Comparison of ENCODE assay signal across 8 cellular contexts in genomic region chr11:66510990-66511339, GRCh38. TPM values are rescaled to one million over a fixed set of nuclear protein-coding genes. Genes with fewer than 3 reads are reported as not detected.
DNase-seq lines count a peak whose midpoint lies in the region; ATAC-seq and TF ChIP-seq lines count a peak whose summit lies in the region.

No MANE protein-coding gene starts in this region.

- no peaks in the 10 kb centered on the region for H3K27me3 ChIP-seq in SU-DHL-6 (ENCODE audit: low read length)
- H3K27me3 ChIP-seq in foreskin keratinocyte: no peaks in the 10 kb centered on the region
- H3K27me3 ChIP-seq in sigmoid colon: no peaks in the 10 kb centered on the region

- H3K4me2 ChIP-seq in SU-DHL-6 (ENCODE audit: low read depth, low read length, poor library complexity, severe bottlenecking): peak overlapping the region; percentile 61

- H3K79me2 ChIP-seq in SU-DHL-6 (ENCODE audit: insufficient read depth, low read length): no peaks in the 10 kb centered on the region

- peak overlapping the region; percentile 81 for H3K4me3 ChIP-seq in GM12864 (ENCODE audit: low read depth, low read length)
- H3K4me3 ChIP-seq in SU-DHL-6 (ENCODE audit: insufficient read depth, low read length, poor library complexity, severe bottlenecking): peak overlapping the region; percentile 53
- H3K4me3 ChIP-seq in sigmoid colon: peak overlapping the region; percentile 67 to 89 (median 82)

- H3K4me1 ChIP-seq in foreskin keratinocyte: peaks cover 6% of the 10 kb centered on the region
- peaks cover 0 to 20% (median 11%) of the 10 kb centered on the region in 4 donors for H3K4me1 ChIP-seq in sigmoid colon

- no peak for TF ChIP-seq CTCF in GM12864 (IDR thresholded peaks at IDR 0.05; ENCODE audit: low read depth, low read length, missing control alignments)
- TF ChIP-seq CTCF in SU-DHL-6 (IDR thresholded peaks at IDR 0.05; ENCODE audit: insufficient read depth, low read length, poor library complexity, severe bottlenecking): no peak
- no peak for TF ChIP-seq CTCF in foreskin keratinocyte (conservative IDR thresholded peaks at IDR 0.05)
- TF ChIP-seq CTCF in sigmoid colon (IDR thresholded peaks at IDR 0.05): no peak

- 7 to 12% methylated on average over 5 of the region's 5 CpGs for WGBS in sigmoid colon, 2 donors

- H2AFZ ChIP-seq in SU-DHL-6 (ENCODE audit: low read depth, low read length, severe bottlenecking): no peak overlapping the region

- ATAC-seq in foreskin keratinocyte: peak; percentile 26

- TF ChIP-seq POLR2A in sigmoid colon (IDR thresholded peaks at IDR 0.05): no peak

- no peaks in the 10 kb centered on the region for H3F3A ChIP-seq in SU-DHL-6 (ENCODE audit: insufficient read depth)

- H3K36me3 ChIP-seq in SU-DHL-6 (ENCODE audit: low read length): no peaks in the 10 kb centered on the region
- H3K36me3 ChIP-seq in sigmoid colon: peaks cover 0 to 33% (median 0%) of the 10 kb centered on the region in 4 donors

- peak overlapping the region; percentile 27; the same call in 1 of the 2 replicates for H3K9ac ChIP-seq in SU-DHL-6 (ENCODE audit: low read length)

- no peak for TF ChIP-seq EP300 in sigmoid colon (IDR thresholded peaks at IDR 0.05)

- H3K27ac ChIP-seq in SU-DHL-6 (ENCODE audit: low read depth, low read length) (no peak overlapping the region), foreskin keratinocyte (peak overlapping the region; percentile 1), sigmoid colon (peak overlapping the region; percentile 58 to 74 (median 72)), caudate nucleus (ENCODE audit: low read depth, low read length) (no peak overlapping the region)

- no peak for DNase-seq in GM12864 (ENCODE audit: low read depth)
- no peak for DNase-seq in foreskin keratinocyte
- DNase-seq in sigmoid colon: no peak
- DNase-seq in NCI-H2171 treated with DMSO at 0.1 percent for 48 hours (lab: John Stamatoyannopoulos, UW): no peak
- no peak for DNase-seq in NCI-H2107 treated with DMSO at 0.1 percent for 48 hours (lab: John Stamatoyannopoulos, UW; ENCODE audit: unreplicated experiment)
- DNase-seq in NCI-H510A (lab: John Stamatoyannopoulos, UW): no peak
- DNase-seq in caudate nucleus (lab: John Stamatoyannopoulos, UW): no peak

- H3K9me3 ChIP-seq in SU-DHL-6 (ENCODE audit: insufficient read depth, low read length) (no peaks in the 10 kb centered on the region), sigmoid colon (no peaks in the 10 kb centered on the region)

- intact Hi-C loops in sigmoid colon (cut with DNase I): loop anchor here (1.0 kb wide), 1 partner anchor 167 kb away; no protein-coding TSS in a partner anchor

- H4K20me1 ChIP-seq in SU-DHL-6 (ENCODE audit: low read depth, low read length): no peaks in the 10 kb centered on the region

- no peaks in the 10 kb centered on the region for H3K9me2 ChIP-seq in SU-DHL-6 (replicated peaks; ENCODE audit: insufficient read depth, low read length)

RNA-seq across cellular contexts. Expression of gene BBS1, which starts 0.5 kb away (rescaled TPM):
- total RNA-seq in foreskin keratinocyte (11.5 and 12.8 TPM in 2 replicates), sigmoid colon (10 to 100 TPM; 50.2 to 91.4 (median 57.8) TPM)
- polyA plus RNA-seq in foreskin keratinocyte (7.1 and 7.3 TPM in 2 replicates), sigmoid colon (10 to 100 TPM in 1 of 3 donors, 1 to 10 TPM in 2; 7.8 to 19.0 (median 9.0) TPM)

RNA-seq across cellular contexts. Expression of gene DPP3, which starts 30.7 kb away (rescaled TPM):
- 64.9 and 73.3 TPM in 2 replicates for total RNA-seq in foreskin keratinocyte
- polyA plus RNA-seq in foreskin keratinocyte: 61.8 and 69.0 TPM in 2 replicates
- total RNA-seq in sigmoid colon: 10 to 100 TPM in 1 of 4 donors, 1 to 10 TPM in 3; 5.1 to 15.5 (median 9.4) TPM
- 10 to 100 TPM; 33.0 to 86.5 (median 66.6) TPM for polyA plus RNA-seq in sigmoid colon

RNA-seq across cellular contexts. Expression of gene ZDHHC24, which starts 34.9 kb away (rescaled TPM):
- total RNA-seq in foreskin keratinocyte (6.0 and 8.9 TPM in 2 replicates), sigmoid colon (10 to 100 TPM in 1 of 4 donors, 1 to 10 TPM in 3; 6.8 to 12.2 (median 7.4) TPM)
- polyA plus RNA-seq in foreskin keratinocyte (7.8 and 9.7 TPM in 2 replicates), sigmoid colon (1 to 10 TPM; 1.8 to 8.7 (median 1.8) TPM)

RNA-seq across cellular contexts. Expression of gene ACTN3, which starts 35.7 kb away (rescaled TPM):
- total RNA-seq in foreskin keratinocyte (not detected in 2 replicates), sigmoid colon (under 1 TPM in 1 of 4 donors, not detected in 3; under 0.01 TPM)
- polyA plus RNA-seq in foreskin keratinocyte (not detected in 2 replicates), sigmoid colon (not detected)

RNA-seq across cellular contexts. Expression of gene PELI3, which starts 44.3 kb away (rescaled TPM):
- total RNA-seq in foreskin keratinocyte (11.1 and 11.7 TPM in 2 replicates), sigmoid colon (10 to 100 TPM; 16.9 to 26.4 (median 23.0) TPM)
- polyA plus RNA-seq in foreskin keratinocyte (7.5 and 8.2 TPM in 2 replicates), sigmoid colon (1 to 10 TPM; 5.0 to 6.0 (median 5.3) TPM)

Comparison
In these comparisons a context has a peak if more than half of its experiments do, and no peak if none do; other contexts are left out.
1. H3K27ac ChIP-seq: peak in foreskin keratinocyte (single experiment) and sigmoid colon (4 of 4); none in SU-DHL-6 (single experiment) and caudate nucleus (single experiment).
2. Peak in every context shown above with its lines, with median percentiles within 50 percentile points of each other: H3K4me3 ChIP-seq.